1 cellular context compared by ENCODE assay signal in the genomic region with DNA sequence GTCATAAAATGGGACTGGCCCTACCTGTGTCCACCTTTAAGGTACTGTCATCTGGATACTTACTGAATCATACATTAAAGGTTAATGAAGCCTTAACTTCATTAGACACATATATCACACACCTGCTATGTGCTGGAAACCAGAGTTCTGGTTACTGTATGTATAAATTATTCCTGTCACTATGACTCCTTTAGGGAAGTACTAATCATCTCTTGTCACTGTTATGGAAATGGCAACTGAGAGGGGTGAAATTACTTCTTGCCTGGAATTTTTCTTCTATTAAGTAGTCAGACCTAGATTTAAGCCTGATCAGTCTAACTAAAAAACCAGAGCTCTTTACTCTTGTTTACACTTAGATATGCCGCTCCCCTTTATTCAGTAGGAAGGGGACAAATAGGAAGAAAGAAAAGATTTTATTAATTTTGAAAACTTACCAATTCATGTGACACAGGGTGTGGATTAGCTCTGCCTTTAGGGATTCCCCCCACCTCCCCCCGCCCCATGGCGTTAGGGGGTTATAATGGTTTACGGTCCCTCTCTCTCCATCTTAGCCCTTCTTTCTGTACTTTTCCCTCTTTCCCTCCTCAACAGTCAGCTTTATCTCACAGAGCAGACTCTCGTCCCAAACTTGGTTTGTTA.
TF ChIP-seq lines count a peak whose summit lies in the region.

No MANE protein-coding gene starts in this region.

TF ChIP-seq in GM23338, 12 proteins besides CTCF, POLR2A, EP300 and RAD21:
- no peak for TF ChIP-seq EZH2phosphoT487 (IDR thresholded peaks at IDR 0.05; ENCODE audit: unreplicated experiment)
- TF ChIP-seq POLR2AphosphoS5 (IDR thresholded peaks at IDR 0.05; ENCODE audit: low read depth): no peak
- no peak for TF ChIP-seq ZNF114 (CRISPR knock-in tag; IDR thresholded peaks at IDR 0.05)
- TF ChIP-seq, protein P1, sequence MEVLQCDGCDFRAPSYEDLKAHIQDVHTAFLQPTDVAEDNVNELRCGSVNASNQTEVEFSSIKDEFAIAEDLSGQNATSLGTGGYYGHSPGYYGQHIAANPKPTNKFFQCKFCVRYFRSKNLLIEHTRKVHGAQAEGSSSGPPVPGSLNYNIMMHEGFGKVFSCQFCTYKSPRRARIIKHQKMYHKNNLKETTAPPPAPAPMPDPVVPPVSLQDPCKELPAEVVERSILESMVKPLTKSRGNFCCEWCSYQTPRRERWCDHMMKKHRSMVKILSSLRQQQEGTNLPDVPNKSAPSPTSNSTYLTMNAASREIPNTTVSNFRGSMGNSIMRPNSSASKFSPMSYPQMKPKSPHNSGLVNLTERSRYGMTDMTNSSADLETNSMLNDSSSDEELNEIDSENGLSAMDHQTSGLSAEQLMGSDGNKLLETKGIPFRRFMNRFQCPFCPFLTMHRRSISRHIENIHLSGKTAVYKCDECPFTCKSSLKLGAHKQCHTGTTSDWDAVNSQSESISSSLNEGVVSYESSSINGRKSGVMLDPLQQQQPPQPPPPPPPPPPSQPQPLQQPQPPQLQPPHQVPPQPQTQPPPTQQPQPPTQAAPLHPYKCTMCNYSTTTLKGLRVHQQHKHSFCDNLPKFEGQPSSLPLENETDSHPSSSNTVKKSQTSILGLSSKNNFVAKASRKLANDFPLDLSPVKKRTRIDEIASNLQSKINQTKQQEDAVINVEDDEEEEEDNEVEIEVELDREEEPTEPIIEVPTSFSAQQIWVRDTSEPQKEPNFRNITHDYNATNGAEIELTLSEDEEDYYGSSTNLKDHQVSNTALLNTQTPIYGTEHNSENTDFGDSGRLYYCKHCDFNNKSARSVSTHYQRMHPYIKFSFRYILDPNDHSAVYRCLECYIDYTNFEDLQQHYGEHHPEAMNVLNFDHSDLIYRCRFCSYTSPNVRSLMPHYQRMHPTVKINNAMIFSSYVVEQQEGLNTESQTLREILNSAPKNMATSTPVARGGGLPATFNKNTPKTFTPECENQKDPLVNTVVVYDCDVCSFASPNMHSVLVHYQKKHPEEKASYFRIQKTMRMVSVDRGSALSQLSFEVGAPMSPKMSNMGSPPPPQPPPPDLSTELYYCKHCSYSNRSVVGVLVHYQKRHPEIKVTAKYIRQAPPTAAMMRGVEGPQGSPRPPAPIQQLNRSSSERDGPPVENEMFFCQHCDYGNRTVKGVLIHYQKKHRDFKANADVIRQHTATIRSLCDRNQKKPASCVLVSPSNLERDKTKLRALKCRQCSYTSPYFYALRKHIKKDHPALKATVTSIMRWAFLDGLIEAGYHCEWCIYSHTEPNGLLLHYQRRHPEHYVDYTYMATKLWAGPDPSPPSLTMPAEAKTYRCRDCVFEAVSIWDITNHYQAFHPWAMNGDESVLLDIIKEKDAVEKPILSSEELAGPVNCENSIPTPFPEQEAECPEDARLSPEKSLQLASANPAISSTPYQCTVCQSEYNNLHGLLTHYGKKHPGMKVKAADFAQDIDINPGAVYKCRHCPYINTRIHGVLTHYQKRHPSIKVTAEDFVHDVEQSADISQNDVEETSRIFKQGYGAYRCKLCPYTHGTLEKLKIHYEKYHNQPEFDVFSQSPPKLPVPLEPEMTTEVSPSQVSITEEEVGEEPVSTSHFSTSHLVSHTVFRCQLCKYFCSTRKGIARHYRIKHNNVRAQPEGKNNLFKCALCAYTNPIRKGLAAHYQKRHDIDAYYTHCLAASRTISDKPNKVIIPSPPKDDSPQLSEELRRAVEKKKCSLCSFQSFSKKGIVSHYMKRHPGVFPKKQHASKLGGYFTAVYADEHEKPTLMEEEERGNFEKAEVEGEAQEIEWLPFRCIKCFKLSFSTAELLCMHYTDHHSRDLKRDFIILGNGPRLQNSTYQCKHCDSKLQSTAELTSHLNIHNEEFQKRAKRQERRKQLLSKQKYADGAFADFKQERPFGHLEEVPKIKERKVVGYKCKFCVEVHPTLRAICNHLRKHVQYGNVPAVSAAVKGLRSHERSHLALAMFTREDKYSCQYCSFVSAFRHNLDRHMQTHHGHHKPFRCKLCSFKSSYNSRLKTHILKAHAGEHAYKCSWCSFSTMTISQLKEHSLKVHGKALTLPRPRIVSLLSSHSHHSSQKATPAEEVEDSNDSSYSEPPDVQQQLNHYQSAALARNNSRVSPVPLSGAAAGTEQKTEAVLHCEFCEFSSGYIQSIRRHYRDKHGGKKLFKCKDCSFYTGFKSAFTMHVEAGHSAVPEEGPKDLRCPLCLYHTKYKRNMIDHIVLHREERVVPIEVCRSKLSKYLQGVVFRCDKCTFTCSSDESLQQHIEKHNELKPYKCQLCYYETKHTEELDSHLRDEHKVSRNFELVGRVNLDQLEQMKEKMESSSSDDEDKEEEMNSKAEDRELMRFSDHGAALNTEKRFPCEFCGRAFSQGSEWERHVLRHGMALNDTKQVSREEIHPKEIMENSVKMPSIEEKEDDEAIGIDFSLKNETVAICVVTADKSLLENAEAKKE (CRISPR knock-in tag; IDR thresholded peaks at IDR 0.05): no peak
TF ChIP-seq in GM23338: peak in this region for 0.
